ENCODE assay signal across 19 cellular contexts in the genomic region with DNA sequence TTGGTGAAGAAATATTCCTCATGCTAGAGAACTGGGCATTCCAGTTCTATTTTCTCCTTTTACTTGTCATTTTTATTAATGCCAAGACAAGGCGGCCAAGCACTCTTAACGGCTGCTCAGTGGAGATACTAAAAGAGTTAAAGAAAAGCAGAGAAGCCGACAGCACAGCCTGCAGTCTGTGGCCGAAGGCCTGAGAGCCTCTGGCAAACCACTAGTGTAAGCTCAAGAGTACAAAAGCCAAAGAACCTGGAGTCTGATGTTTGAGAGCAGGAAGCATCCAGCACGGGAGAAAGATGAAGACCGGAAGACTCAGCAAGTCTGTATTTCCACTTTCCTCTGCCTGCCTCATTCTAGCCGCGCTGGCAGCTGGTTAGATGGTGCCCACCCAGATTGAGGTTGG.
"Had no signal": no experiment of that assay in that cellular context is flagged by ENCODE, and none has a peak within 500 bp of the region (broad histone marks: within the 10 kb centered on the region; RNA-seq: fewer than 3 reads in every experiment).

No MANE protein-coding gene starts in this region.

- H3K4me1 ChIP-seq: foreskin keratinocyte, pancreas, prostate gland, testis, tibial nerve, upper lobe of right lung, vagina had no signal

- H3K4me1 Mint-ChIP-seq: stimulated activated naive B cell treated with anti-CD40 and anti-IgM and Interleukin-4, amounts not matched to agents 10 μg/mL and 1 μg/mL and 100 μg/mL, for 72 hours; stimulated activated naive CD8-positive, alpha-beta T cell treated with anti-CD3 and anti-CD28 coated beads, Interleukin-15, amount 100 ng/mL, for 72 hours had no signal

- H3K27ac Mint-ChIP-seq: endodermal cell; natural killer cell treated with Interleukin-12 subunit alpha and Interleukin-12 subunit beta and Interleukin-15 and Interleukin-18, amount 100 ng/mL, for 72 hours; stimulated activated naive B cell treated with anti-CD40 and anti-IgM and Interleukin-4, amounts not matched to agents 10 μg/mL and 1 μg/mL and 100 μg/mL, for 72 hours had no signal

- ATAC-seq: foreskin keratinocyte; natural killer cell treated with Interleukin-12 subunit alpha and Interleukin-12 subunit beta and Interleukin-15 and Interleukin-18, amount 100 ng/mL, for 72 hours; pancreas; sciatic nerve; stimulated activated naive B cell treated with anti-CD40 and anti-IgM and Interleukin-4, amounts not matched to agents 10 μg/mL and 1 μg/mL and 100 μg/mL, for 72 hours; stimulated activated naive CD8-positive, alpha-beta T cell treated with anti-CD3 and anti-CD28 coated beads, Interleukin-15, amount 100 ng/mL, for 72 hours; upper lobe of right lung had no signal

- H3K79me2 ChIP-seq: hepatocyte had no signal

- H3K36me3 ChIP-seq: pancreas, prostate gland, tibial nerve, upper lobe of right lung, vagina had no signal

- H3K9me3 Mint-ChIP-seq: stimulated activated naive B cell treated with anti-CD40 and anti-IgM and Interleukin-4, amounts not matched to agents 10 μg/mL and 1 μg/mL and 100 μg/mL, for 72 hours; stimulated activated naive CD8-positive, alpha-beta T cell treated with anti-CD3 and anti-CD28 coated beads, Interleukin-15, amount 100 ng/mL, for 72 hours had no signal

- H2AFZ ChIP-seq: hepatocyte had no signal

- H3K36me3 Mint-ChIP-seq: natural killer cell treated with Interleukin-12 subunit alpha and Interleukin-12 subunit beta and Interleukin-15 and Interleukin-18, amount 100 ng/mL, for 72 hours; stimulated activated naive B cell treated with anti-CD40 and anti-IgM and Interleukin-4, amounts not matched to agents 10 μg/mL and 1 μg/mL and 100 μg/mL, for 72 hours had no signal

- H3K4me3 Mint-ChIP-seq: endodermal cell; natural killer cell treated with Interleukin-12 subunit alpha and Interleukin-12 subunit beta and Interleukin-15 and Interleukin-18, amount 100 ng/mL, for 72 hours; stimulated activated naive B cell treated with anti-CD40 and anti-IgM and Interleukin-4, amounts not matched to agents 10 μg/mL and 1 μg/mL and 100 μg/mL, for 72 hours; stimulated activated naive CD8-positive, alpha-beta T cell treated with anti-CD3 and anti-CD28 coated beads, Interleukin-15, amount 100 ng/mL, for 72 hours had no signal

- H3K4me3 ChIP-seq: hepatocyte, pancreas, prostate gland, testis, tibial nerve, upper lobe of right lung, vagina had no signal

- DNase-seq: dermis blood vessel endothelial cell; endodermal cell; erythroblast; foreskin keratinocyte; kidney; occipital lobe; pancreas; stimulated activated CD4-positive, alpha-beta T cell treated with anti-CD3 and anti-CD28 coated beads, Interleukin-2, amount 100 ng/mL, for 24 hours; stimulated activated CD4-positive, alpha-beta T cell treated with anti-CD3 and anti-CD28 coated beads, Interleukin-4, amount 100 ng/mL, for 4 hours; stimulated activated naive B cell treated with anti-CD40 and anti-IgM and Interleukin-4, amounts not matched to agents 10 μg/mL and 1 μg/mL and 100 μg/mL, for 72 hours; stimulated activated naive CD8-positive, alpha-beta T cell treated with anti-CD3 and anti-CD28 coated beads, Interleukin-15, amount 100 ng/mL, for 72 hours; testis; upper lobe of right lung had no signal

- H3K4me2 ChIP-seq: hepatocyte had no signal

- H3K27me3 ChIP-seq: foreskin keratinocyte, hepatocyte, pancreas, testis, tibial nerve, upper lobe of right lung, vagina had no signal

- H3K9me3 ChIP-seq: pancreas, prostate gland, testis, tibial nerve, upper lobe of right lung, vagina had no signal

- H3K27me3 Mint-ChIP-seq: natural killer cell treated with Interleukin-12 subunit alpha and Interleukin-12 subunit beta and Interleukin-15 and Interleukin-18, amount 100 ng/mL, for 72 hours; stimulated activated naive B cell treated with anti-CD40 and anti-IgM and Interleukin-4, amounts not matched to agents 10 μg/mL and 1 μg/mL and 100 μg/mL, for 72 hours; stimulated activated naive CD8-positive, alpha-beta T cell treated with anti-CD3 and anti-CD28 coated beads, Interleukin-15, amount 100 ng/mL, for 72 hours had no signal

- H3K27ac ChIP-seq: foreskin keratinocyte, hepatocyte, pancreas, prostate gland, testis, tibial nerve, upper lobe of right lung, vagina had no signal
